ENCODE assay signal across 15 cellular contexts in genomic region chr2:223936862-223937326, GRCh38. TPM values are rescaled to one million over a fixed set of nuclear protein-coding genes. Genes with fewer than 3 reads are reported as not detected.
A peak's percentile ranks its signal among the peaks of the same experiment; 100 is the strongest.
DNase-seq lines count a peak whose midpoint lies in the region; ATAC-seq and TF ChIP-seq lines count a peak whose summit lies in the region.
"Had no signal": no experiment of that assay in that cellular context is flagged by ENCODE, and none has a peak within 500 bp of the region (broad histone marks: within the 10 kb centered on the region; RNA-seq: fewer than 3 reads in every experiment).

No MANE protein-coding gene starts in this region.

- DNase-seq in EH (ENCODE audit: low read depth) (peak; percentile 52), GM23338 (ENCODE audit: low spot score) (no peak), mesenchymal stem cell (no peak), mesothelial cell of epicardium (ENCODE audit: low spot score in 2 of 2, unreplicated experiment in 2 of 2) (no peak), epidermal melanocyte (ENCODE audit: insufficient read length, low spot score) (no peak), nucleus accumbens (lab: John Stamatoyannopoulos, UW) (no peak)
- no peak for DNase-seq in activated naive CD4-positive, alpha-beta T cell treated with anti-CD3 and anti-CD28 coated beads, Interleukin-2, amount 50 U/mL, for 72 hours (ENCODE audit: low spot score in 2 of 2)
- DNase-seq: brain microvascular endothelial cell, Caco-2, H7, NCI-H2029 treated with DMSO at 0.1 percent for 48 hours, SW 1271 had no signal

- no peak overlapping the region for H2BK12ac ChIP-seq in mesenchymal stem cell (ENCODE audit: low read length in 2 of 2)

- no peak overlapping the region for H2BK120ac ChIP-seq in mesenchymal stem cell (ENCODE audit: low read depth, low read length)

- peak overlapping the region; percentile 13 for H3K9ac ChIP-seq in mesenchymal stem cell (ENCODE audit: low read length)
- H3K9ac ChIP-seq: KMS-11 had no signal

- H3F3A ChIP-seq in GM23338 (replicated peaks; ENCODE audit: low read depth), result no peaks in the 10 kb centered on the region

- H3K9me3 Mint-ChIP-seq in GM23338 (no peaks in the 10 kb centered on the region), mesothelial cell of epicardium (no peaks in the 10 kb centered on the region)
- peaks cover 5 to 13% of the 10 kb centered on the region in 2 donors for H3K9me3 Mint-ChIP-seq in activated naive CD4-positive, alpha-beta T cell treated with anti-CD3 and anti-CD28 coated beads, Interleukin-2, amount 50 U/mL, for 72 hours

- H2AFZ ChIP-seq in GM23338 (no peak overlapping the region), mesenchymal stem cell (ENCODE audit: low read depth, low read length) (no peak overlapping the region)

- no peak overlapping the region for H3K4ac ChIP-seq in mesenchymal stem cell (ENCODE audit: low read depth in 1 of 2, low read length in 2 of 2)

- H3K4me3 Mint-ChIP-seq in GM23338 (no peak overlapping the region; the same call in 2 of the 3 replicates), mesothelial cell of epicardium (no peak overlapping the region)

- no peaks in the 10 kb centered on the region for H3K9me2 ChIP-seq in GM23338 (ENCODE audit: insufficient read depth)

- H3K4me1 Mint-ChIP-seq in GM23338, result peaks cover 66% of the 10 kb centered on the region
- H3K4me1 Mint-ChIP-seq in mesothelial cell of epicardium, result peaks cover 36% of the 10 kb centered on the region

- no peak overlapping the region for H3K14ac ChIP-seq in mesenchymal stem cell (ENCODE audit: low read length in 2 of 2)

- no peak overlapping the region for H3K18ac ChIP-seq in mesenchymal stem cell (ENCODE audit: low read depth in 1 of 2, low read length in 2 of 2)

- H4K8ac ChIP-seq in mesenchymal stem cell (ENCODE audit: low read length), result no peak overlapping the region

- H3K36me3 ChIP-seq in GM23338 (ENCODE audit: insufficient read depth) (no peaks in the 10 kb centered on the region), mesenchymal stem cell (ENCODE audit: control insufficient read depth in 1 of 2, insufficient read depth in 2 of 2, low read depth in 1 of 2, low read length in 2 of 2) (peaks cover 0 to 2% of the 10 kb centered on the region in 2 experiments)
- H3K36me3 ChIP-seq: brain microvascular endothelial cell had no signal

- H4K20me1 ChIP-seq in GM23338 (replicated peaks; ENCODE audit: insufficient read depth), result no peaks in the 10 kb centered on the region; the same call in 1 of the 2 replicates

- peaks cover 3% of the 10 kb centered on the region for H3K9me3 ChIP-seq in mesenchymal stem cell (ENCODE audit: control insufficient read depth, low read length)
- H3K9me3 ChIP-seq: Caco-2 had no signal

- H3K27ac ChIP-seq in GM23338 (ENCODE audit: low read depth), result peak overlapping the region; percentile 78
- no peak overlapping the region for H3K27ac ChIP-seq in mesenchymal stem cell (ENCODE audit: low read length, poor library complexity, severe bottlenecking)
- H3K27ac ChIP-seq: brain microvascular endothelial cell, KMS-11 had no signal

- peak overlapping the region; percentile 71 for H3K4me2 ChIP-seq in GM23338
- no peak overlapping the region for H3K4me2 ChIP-seq in mesenchymal stem cell (ENCODE audit: low read length, poor library complexity, severe bottlenecking)
- H3K4me2 ChIP-seq: KMS-11 had no signal

- peaks cover 19% of the 10 kb centered on the region for H3K36me3 Mint-ChIP-seq in GM23338 (ENCODE audit: low read depth)
- peaks cover 17 to 45% of the 10 kb centered on the region in 2 donors for H3K36me3 Mint-ChIP-seq in activated naive CD4-positive, alpha-beta T cell treated with anti-CD3 and anti-CD28 coated beads, Interleukin-2, amount 50 U/mL, for 72 hours
- peaks cover 9% of the 10 kb centered on the region for H3K36me3 Mint-ChIP-seq in mesothelial cell of epicardium

- H4K91ac ChIP-seq in mesenchymal stem cell (ENCODE audit: low read length), result no peak overlapping the region

- H2BK5ac ChIP-seq in mesenchymal stem cell (ENCODE audit: low read depth, low read length, poor library complexity, severe bottlenecking), result no peak overlapping the region

- no peak for ATAC-seq in GM23338
- peak; percentile 8 to 11 for ATAC-seq in activated naive CD4-positive, alpha-beta T cell treated with anti-CD3 and anti-CD28 coated beads, Interleukin-2, amount 50 U/mL, for 72 hours
- no peak for ATAC-seq in HG03354 (IDR thresholded peaks at IDR 0.05; ENCODE audit: poor library complexity, severe bottlenecking, unreplicated experiment)

- no peak for TF ChIP-seq CTCF in GM23338 (conservative IDR thresholded peaks at IDR 0.05; ENCODE audit: low read depth in 2 of 2)
- no peak for TF ChIP-seq CTCF in mesothelial cell of epicardium (IDR thresholded peaks at IDR 0.05; ENCODE audit: unreplicated experiment)

- no peaks in the 10 kb centered on the region for H3K27me3 ChIP-seq in GM23338 (ENCODE audit: insufficient read depth)
- no peaks in the 10 kb centered on the region for H3K27me3 ChIP-seq in mesenchymal stem cell (ENCODE audit: control insufficient read depth in 1 of 2, insufficient read depth in 1 of 2, low read length in 2 of 2)
- H3K27me3 ChIP-seq: brain microvascular endothelial cell had no signal

- no peak overlapping the region for H3K23ac ChIP-seq in mesenchymal stem cell (ENCODE audit: low read length in 2 of 2)

- H3K4me3 ChIP-seq in GM23338 (peak overlapping the region; percentile 41), mesenchymal stem cell (ENCODE audit: insufficient read depth in 1 of 2, low read depth in 1 of 2, low read length in 2 of 2) (no peak overlapping the region)

- H3K4me1 ChIP-seq in GM23338 (ENCODE audit: insufficient read depth) (peaks cover 71% of the 10 kb centered on the region), mesenchymal stem cell (ENCODE audit: control insufficient read depth, insufficient read depth, low read depth, low read length) (peaks cover 14% of the 10 kb centered on the region)

- peaks cover 8% of the 10 kb centered on the region for H3K79me1 ChIP-seq in mesenchymal stem cell (replicated peaks; ENCODE audit: low read length, poor library complexity, severe bottlenecking)

- 43% methylated on average over 3 of the region's 5 CpGs for WGBS in mesenchymal stem cell

- peak overlapping the region; percentile 41 for H3K27ac Mint-ChIP-seq in GM23338
- H3K27ac Mint-ChIP-seq in activated naive CD4-positive, alpha-beta T cell treated with anti-CD3 and anti-CD28 coated beads, Interleukin-2, amount 50 U/mL, for 72 hours, result no peak overlapping the region
- H3K27ac Mint-ChIP-seq in mesothelial cell of epicardium, result no peak overlapping the region
- H3K27ac Mint-ChIP-seq: progenitor cell of endocrine pancreas had no signal

- no peak overlapping the region for H2AK5ac ChIP-seq in mesenchymal stem cell (ENCODE audit: low read length, severe bottlenecking)

- H3K27me3 Mint-ChIP-seq in GM23338 (ENCODE audit: insufficient read depth, low read depth, poor library complexity) (peaks cover 8% of the 10 kb centered on the region), mesothelial cell of epicardium (ENCODE audit: low read depth) (no peaks in the 10 kb centered on the region)
- H3K27me3 Mint-ChIP-seq: progenitor cell of endocrine pancreas had no signal

- no peak overlapping the region for H2BK15ac ChIP-seq in mesenchymal stem cell (ENCODE audit: low read depth, poor library complexity, severe bottlenecking)

- peaks cover 97% of the 10 kb centered on the region for H3K79me2 ChIP-seq in GM23338 (replicated peaks; ENCODE audit: insufficient read depth)

TF ChIP-seq in GM23338, 12 proteins besides CTCF, POLR2A, EP300 and RAD21 (continues in another document):
- TF ChIP-seq STAT1 (IDR thresholded peaks at IDR 0.05; ENCODE audit: unreplicated experiment), result no peak
- no peak for TF ChIP-seq ZNF114 (CRISPR knock-in tag; IDR thresholded peaks at IDR 0.05)
- no peak for TF ChIP-seq ZNF331 (CRISPR knock-in tag; IDR thresholded peaks at IDR 0.05; ENCODE audit: low read depth)
- TF ChIP-seq NANOG (IDR thresholded peaks at IDR 0.05; ENCODE audit: borderline replicate concordance), result no peak
- TF ChIP-seq EZH2phosphoT487 (IDR thresholded peaks at IDR 0.05; ENCODE audit: unreplicated experiment), result no peak
- TF ChIP-seq JUNB (IDR thresholded peaks at IDR 0.05; ENCODE audit: unreplicated experiment), result no peak

RNA-seq across cellular contexts. Expression of gene WDFY1, which starts 8.2 kb away (rescaled TPM):
- total RNA-seq in GM23338 (2014; rRNA removed; shearing (Covaris generic)), result 103 and 127 TPM in 2 replicates
- 45.7 and 54.5 TPM in 2 replicates for polyA plus RNA-seq in GM23338 (2016; fragmentation: Nextera tagmentation; extraction: Ambion mirVana)
- total RNA-seq in activated naive CD4-positive, alpha-beta T cell treated with anti-CD3 and anti-CD28 coated beads, Interleukin-2, amount 50 U/mL, for 72 hours, result 10 to 100 TPM; 22.5 to 49.2 TPM
- 40.3 TPM for polyA plus RNA-seq in mesenchymal stem cell (2013, experiment 1 of 2)
- 39.9 TPM for polyA plus RNA-seq in mesenchymal stem cell (2013, experiment 2 of 2)
- 45.1 to 50.1 TPM (median 46.2 TPM) in 3 replicates for total RNA-seq in mesothelial cell of epicardium

RNA-seq across cellular contexts. Expression of gene MRPL44, which starts 20.4 kb away (rescaled TPM):
- total RNA-seq in GM23338 (2014; rRNA removed; shearing (Covaris generic)), result 55.8 and 68.2 TPM in 2 replicates
- polyA plus RNA-seq in GM23338 (2016; fragmentation: Nextera tagmentation; extraction: Ambion mirVana), result 38.4 and 40.4 TPM in 2 replicates
- 10 to 100 TPM; 39.5 to 52.2 TPM for total RNA-seq in activated naive CD4-positive, alpha-beta T cell treated with anti-CD3 and anti-CD28 coated beads, Interleukin-2, amount 50 U/mL, for 72 hours
- 22.5 TPM for polyA plus RNA-seq in mesenchymal stem cell (2013, experiment 1 of 2)
- polyA plus RNA-seq in mesenchymal stem cell (2013, experiment 2 of 2), result 21.7 TPM
- total RNA-seq in mesothelial cell of epicardium, result 25.8 to 27.6 TPM (median 27.3 TPM) in 3 replicates

Comparison
In these comparisons a context has a peak if more than half of its experiments do, and no peak if none do; other contexts are left out.
1. ATAC-seq: peak in activated naive CD4-positive, alpha-beta T cell treated with anti-CD3 and anti-CD28 coated beads, Interleukin-2, amount 50 U/mL, for 72 hours (2 of 2); none in GM23338 (single experiment) and HG03354 (single experiment).